ENCODE assay signal across 23 cellular contexts in the genomic region with DNA sequence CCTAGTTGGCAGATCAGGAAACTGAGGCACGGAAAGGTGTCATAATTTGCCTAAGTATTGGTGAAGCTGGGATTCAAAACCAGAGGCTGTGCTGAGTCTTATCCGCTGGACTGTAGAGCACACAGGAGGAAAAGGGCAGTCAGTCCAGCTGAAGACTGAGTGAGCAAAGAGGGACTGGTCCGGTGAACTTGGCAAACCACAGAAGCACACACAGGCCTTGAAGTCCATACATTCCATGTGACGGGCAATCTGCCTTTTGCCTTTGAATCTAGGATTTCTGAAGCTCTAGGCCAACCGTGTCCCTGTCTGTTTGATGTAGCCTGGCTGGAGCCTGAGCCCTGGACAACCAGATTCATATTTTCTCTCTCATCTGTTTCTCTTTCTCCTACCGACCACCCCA. TPM values are rescaled to one million over a fixed set of nuclear protein-coding genes. Genes with fewer than 3 reads are reported as not detected.
"Had no signal": no experiment of that assay in that cellular context is flagged by ENCODE, and none has a peak within 500 bp of the region (broad histone marks: within the 10 kb centered on the region; RNA-seq: fewer than 3 reads in every experiment).

No MANE protein-coding gene starts in this region.

- H3K36me3 ChIP-seq: colonic mucosa, esophagus muscularis mucosa, gastrocnemius medialis, heart left ventricle, left lung, lower lobe of right lung had no signal

- H3K9me3 ChIP-seq: colonic mucosa, esophagus muscularis mucosa, gastrocnemius medialis, heart left ventricle, left lung, lower lobe of right lung, mucosa of descending colon had no signal

- DNase-seq: colonic mucosa; cortex of kidney; dorsolateral prefrontal cortex; effector CD4-positive, alpha-beta T cell; effector memory CD4-positive, alpha-beta T cell; foreskin fibroblast; foreskin melanocyte; gastrocnemius medialis; heart left ventricle; hypothalamus; immature natural killer cell; islet precursor cell; kidney; kidney glomerular epithelial cell; left lung; left ventricle myocardium superior; lower lobe of right lung; mesenchymal stem cell; mucosa of descending colon had no signal

- ATAC-seq: gastrocnemius medialis, heart left ventricle, left lung, left ventricle myocardium superior, lower lobe of right lung, mucosa of descending colon had no signal

- H3K27ac Mint-ChIP-seq: immature natural killer cell, mesothelial cell of epicardium had no signal

- H3K4me1 Mint-ChIP-seq: immature natural killer cell had no signal

- H3K4me1 ChIP-seq: esophagus muscularis mucosa, gastrocnemius medialis had no signal

- H2AFZ ChIP-seq: hepatocyte had no signal

- H3K4me2 ChIP-seq: hepatocyte had no signal

- H3K4me3 ChIP-seq: colonic mucosa, dorsolateral prefrontal cortex, esophagus muscularis mucosa, gastrocnemius medialis, heart left ventricle, hepatocyte, left lung, lower lobe of right lung, mucosa of descending colon had no signal

- H3K27me3 ChIP-seq: colonic mucosa, dorsolateral prefrontal cortex, esophagus muscularis mucosa, gastrocnemius medialis, heart left ventricle, hepatocyte, left lung had no signal

- H3K36me3 Mint-ChIP-seq: immature natural killer cell, mesothelial cell of epicardium had no signal

- H3K4me3 Mint-ChIP-seq: dendritic cell treated with granulocyte-macrophage colony-stimulating factor and Interleukin-4, amounts not matched to agents 40 ng/mL and 50 ng/mL, for 4 days; immature natural killer cell; mesothelial cell of epicardium had no signal

- H3K9me3 Mint-ChIP-seq: dendritic cell treated with granulocyte-macrophage colony-stimulating factor and Interleukin-4, amounts not matched to agents 40 ng/mL and 50 ng/mL, for 4 days; mesothelial cell of epicardium had no signal

- H3K27ac ChIP-seq: colonic mucosa, dorsolateral prefrontal cortex, esophagus muscularis mucosa, gastrocnemius medialis, heart left ventricle, hepatocyte, left lung, lower lobe of right lung had no signal

RNA-seq across cellular contexts. Expression of a gene that starts 34.3 kb away (rescaled TPM):
- polyA plus RNA-seq: immature natural killer cell had no signal
